Comparison of ENCODE assay signal across 11 cellular contexts in the genomic region with DNA sequence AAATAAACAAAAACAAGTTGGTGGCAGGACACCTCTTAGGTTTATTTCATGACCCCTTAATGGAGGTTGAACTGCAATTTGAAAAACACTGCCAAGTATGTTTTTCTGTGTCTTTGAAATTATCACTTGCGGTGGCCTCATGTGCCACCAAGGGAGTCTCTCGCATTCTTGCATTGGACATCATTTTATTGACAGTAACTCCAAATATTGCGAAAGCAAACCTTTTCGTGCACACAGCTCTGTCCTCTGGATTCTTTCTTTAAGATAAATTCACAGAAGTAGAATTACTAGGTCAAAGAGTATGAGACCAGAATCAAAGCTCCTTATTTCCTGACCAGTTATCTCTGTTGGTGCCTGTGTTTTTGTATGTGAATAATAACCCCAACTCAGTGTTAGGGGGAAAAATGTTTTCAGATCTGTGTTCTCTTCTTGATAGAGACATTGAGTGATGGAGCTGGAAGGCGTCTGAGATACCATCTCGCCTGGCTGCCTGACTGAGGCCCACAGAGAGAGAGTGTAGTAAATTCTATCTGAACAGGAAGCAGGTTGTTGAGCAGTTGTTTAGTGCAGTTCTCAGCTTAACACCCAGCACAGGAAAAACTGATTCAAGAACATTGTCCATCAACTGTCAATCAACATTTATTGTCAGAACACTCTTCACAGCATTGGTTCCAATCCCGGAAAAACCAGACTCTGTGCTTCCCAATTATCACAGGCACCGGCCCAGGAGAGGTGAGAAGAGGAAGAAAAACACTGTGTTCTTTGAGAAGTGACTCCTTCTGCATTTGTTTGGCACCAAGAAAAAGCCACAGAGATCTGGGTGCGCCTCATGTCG. TPM values are rescaled to one million over a fixed set of nuclear protein-coding genes. Genes with fewer than 3 reads are reported as not detected.
A peak's percentile ranks its signal among the peaks of the same experiment; 100 is the strongest.
DNase-seq lines count a peak whose midpoint lies in the region; ATAC-seq lines count a peak whose summit lies in the region.
"Had no signal": no experiment of that assay in that cellular context is flagged by ENCODE, and none has a peak within 500 bp of the region (broad histone marks: within the 10 kb centered on the region; RNA-seq: fewer than 3 reads in every experiment).

No MANE protein-coding gene starts in this region.

- DNase-seq in activated CD8-positive, alpha-beta memory T cell treated with anti-CD3 and anti-CD28 coated beads, Interleukin-2, amount 10 ng/mL, durations not matched to agents 7 days and 5 days, result peak; percentile 53
- DNase-seq in activated CD8-positive, alpha-beta memory T cell treated with anti-CD3 and anti-CD28 coated beads, Interleukin-2, amount 50 U/mL, for 48 hours, result no peak
- DNase-seq in T-helper 1 cell (peak in 3 of 5 donors; percentile 28 to 69 (median 43)), epidermal melanocyte (ENCODE audit: insufficient read length, low spot score) (no peak), dedifferentiated amniotic fluid mesenchymal stem cell (ENCODE audit: extremely low spot score) (no peak)
- DNase-seq in central memory CD4-positive, alpha-beta T cell, result peak; percentile 61
- DNase-seq: heart left ventricle, left ventricle myocardium superior, tibial artery had no signal

- no peaks in the 10 kb centered on the region for H3K9me3 Mint-ChIP-seq in activated CD8-positive, alpha-beta memory T cell treated with anti-CD3 and anti-CD28 coated beads, Interleukin-2, amount 10 ng/mL, durations not matched to agents 7 days and 5 days (ENCODE audit: low read depth)
- H3K9me3 Mint-ChIP-seq in stimulated activated memory B cell treated with anti-CD40 and anti-IgM and Interleukin-4, amounts not matched to agents 10 μg/mL and 1 μg/mL and 100 μg/mL, for 72 hours, result no peaks in the 10 kb centered on the region

- CTCF ChIA-PET in activated CD8-positive, alpha-beta memory T cell treated with anti-CD3 and anti-CD28 coated beads, Interleukin-2, amount 10 ng/mL, durations not matched to agents 7 days and 5 days (lab: Charles Lee), result interaction anchor here (0.7 to 10.2 kb wide), 7 partner anchors 10 to 64 kb away, joined by 3 to 79 read pairs (median 3); no protein-coding TSS in a partner anchor

- H3K4me3 Mint-ChIP-seq in activated CD8-positive, alpha-beta memory T cell treated with anti-CD3 and anti-CD28 coated beads, Interleukin-2, amount 10 ng/mL, durations not matched to agents 7 days and 5 days, result peak overlapping the region; percentile 16
- H3K4me3 Mint-ChIP-seq in stimulated activated memory B cell treated with anti-CD40 and anti-IgM and Interleukin-4, amounts not matched to agents 10 μg/mL and 1 μg/mL and 100 μg/mL, for 72 hours, result peak overlapping the region; percentile 30

- ATAC-seq in activated CD8-positive, alpha-beta memory T cell treated with anti-CD3 and anti-CD28 coated beads, Interleukin-2, amount 10 ng/mL, durations not matched to agents 7 days and 5 days, result no peak
- ATAC-seq in stimulated activated memory B cell treated with anti-CD40 and anti-IgM and Interleukin-4, amounts not matched to agents 10 μg/mL and 1 μg/mL and 100 μg/mL, for 72 hours, result no peak
- no peak for ATAC-seq in GM18511 (IDR thresholded peaks at IDR 0.05; ENCODE audit: unreplicated experiment)
- ATAC-seq: heart left ventricle, left ventricle myocardium superior had no signal

- peaks cover 65% of the 10 kb centered on the region for H3K4me1 Mint-ChIP-seq in activated CD8-positive, alpha-beta memory T cell treated with anti-CD3 and anti-CD28 coated beads, Interleukin-2, amount 10 ng/mL, durations not matched to agents 7 days and 5 days
- H3K4me1 Mint-ChIP-seq in stimulated activated memory B cell treated with anti-CD40 and anti-IgM and Interleukin-4, amounts not matched to agents 10 μg/mL and 1 μg/mL and 100 μg/mL, for 72 hours, result peaks cover 80% of the 10 kb centered on the region

- peak overlapping the region; percentile 93 for H3K27ac Mint-ChIP-seq in activated CD8-positive, alpha-beta memory T cell treated with anti-CD3 and anti-CD28 coated beads, Interleukin-2, amount 10 ng/mL, durations not matched to agents 7 days and 5 days
- H3K27ac Mint-ChIP-seq in stimulated activated memory B cell treated with anti-CD40 and anti-IgM and Interleukin-4, amounts not matched to agents 10 μg/mL and 1 μg/mL and 100 μg/mL, for 72 hours, result peak overlapping the region; percentile 87

- H3K36me3 Mint-ChIP-seq in activated CD8-positive, alpha-beta memory T cell treated with anti-CD3 and anti-CD28 coated beads, Interleukin-2, amount 10 ng/mL, durations not matched to agents 7 days and 5 days, result peaks cover 7% of the 10 kb centered on the region
- no peaks in the 10 kb centered on the region for H3K36me3 Mint-ChIP-seq in stimulated activated memory B cell treated with anti-CD40 and anti-IgM and Interleukin-4, amounts not matched to agents 10 μg/mL and 1 μg/mL and 100 μg/mL, for 72 hours

- H3K27me3 Mint-ChIP-seq in activated CD8-positive, alpha-beta memory T cell treated with anti-CD3 and anti-CD28 coated beads, Interleukin-2, amount 10 ng/mL, durations not matched to agents 7 days and 5 days, result no peaks in the 10 kb centered on the region
- H3K27me3 Mint-ChIP-seq in stimulated activated memory B cell treated with anti-CD40 and anti-IgM and Interleukin-4, amounts not matched to agents 10 μg/mL and 1 μg/mL and 100 μg/mL, for 72 hours, result no peaks in the 10 kb centered on the region

RNA-seq across cellular contexts. Expression of a gene that starts 2.2 kb away (rescaled TPM):
- total RNA-seq in activated CD8-positive, alpha-beta memory T cell treated with anti-CD3 and anti-CD28 coated beads, Interleukin-2, amount 10 ng/mL, durations not matched to agents 7 days and 5 days, result 10 to 100 TPM; 73.8 to 83.4 TPM

Comparison
In these comparisons a context has a peak if more than half of its experiments do, and no peak if none do; other contexts are left out.
1. DNase-seq: peak in activated CD8-positive, alpha-beta memory T cell treated with anti-CD3 and anti-CD28 coated beads, Interleukin-2, amount 10 ng/mL, durations not matched to agents 7 days and 5 days (single experiment), T-helper 1 cell (3 of 5) and central memory CD4-positive, alpha-beta T cell (single experiment); none in activated CD8-positive, alpha-beta memory T cell treated with anti-CD3 and anti-CD28 coated beads, Interleukin-2, amount 50 U/mL, for 48 hours (single experiment), epidermal melanocyte (single experiment) and dedifferentiated amniotic fluid mesenchymal stem cell (single experiment).